ENCODE assay signal across 17 cellular contexts in the genomic region with DNA sequence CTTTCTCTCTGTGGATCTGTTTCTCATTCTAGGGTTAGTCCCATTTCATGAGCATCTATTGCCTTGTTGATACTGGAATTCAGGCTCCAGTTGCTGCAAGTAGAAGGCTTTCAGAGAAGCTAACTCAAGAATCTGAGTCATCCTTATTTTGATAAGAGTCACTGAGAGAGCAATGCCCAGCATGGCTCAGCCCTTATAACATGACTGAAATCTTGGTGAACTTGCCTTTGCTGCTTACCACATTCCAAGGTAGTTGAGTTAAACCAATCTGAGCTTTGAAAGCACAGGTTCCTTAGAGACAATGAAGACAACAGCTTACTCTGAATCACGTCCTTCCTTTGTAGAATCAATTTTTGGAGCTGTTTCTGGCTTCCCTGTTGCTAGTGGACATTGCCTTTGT.
"Had no signal": no experiment of that assay in that cellular context is flagged by ENCODE, and none has a peak within 500 bp of the region (broad histone marks: within the 10 kb centered on the region; RNA-seq: fewer than 3 reads in every experiment).

No MANE protein-coding gene starts in this region.

- H3K4me1 Mint-ChIP-seq: endodermal cell; stimulated activated naive B cell treated with anti-CD40 and anti-IgM and Interleukin-4, amounts not matched to agents 10 μg/mL and 1 μg/mL and 100 μg/mL, for 72 hours had no signal

- H3K9me3 ChIP-seq: neutrophil, tibial artery had no signal

- H3K9me3 Mint-ChIP-seq: activated CD4-positive, alpha-beta memory T cell treated with anti-CD3 and anti-CD28 coated beads, Interleukin-2, amount 10 ng/mL, durations not matched to agents 7 days and 5 days; endodermal cell; natural killer cell had no signal

- H3K27ac Mint-ChIP-seq: activated CD4-positive, alpha-beta memory T cell treated with anti-CD3 and anti-CD28 coated beads, Interleukin-2, amount 10 ng/mL, durations not matched to agents 7 days and 5 days; endodermal cell; natural killer cell; stimulated activated naive B cell treated with anti-CD40 and anti-IgM and Interleukin-4, amounts not matched to agents 10 μg/mL and 1 μg/mL and 100 μg/mL, for 72 hours had no signal

- H3K36me3 Mint-ChIP-seq: activated naive CD4-positive, alpha-beta T cell treated with anti-CD3 and anti-CD28 coated beads, Interleukin-2, amount 50 U/mL, for 72 hours; natural killer cell; stimulated activated naive B cell treated with anti-CD40 and anti-IgM and Interleukin-4, amounts not matched to agents 10 μg/mL and 1 μg/mL and 100 μg/mL, for 72 hours had no signal

- DNase-seq: activated CD4-positive, alpha-beta memory T cell treated with anti-CD3 and anti-CD28 coated beads, Interleukin-2, amount 10 ng/mL, durations not matched to agents 7 days and 5 days; activated CD4-positive, alpha-beta T cell treated with anti-CD3 and anti-CD28 coated beads for 4 hours; activated gamma-delta T cell; activated T-cell treated with anti-CD3 and anti-CD28 coated beads, Interleukin-2, amount 50 U/mL, for 48 hours; amygdala; endodermal cell; hippocampal formation; kidney; natural killer cell; stimulated activated CD4-positive, alpha-beta T cell treated with anti-CD3 and anti-CD28 coated beads, Interleukin-2, amount 100 ng/mL, for 48 hours; stimulated activated naive B cell treated with anti-CD40 and anti-IgM and Interleukin-4, amounts not matched to agents 10 μg/mL and 1 μg/mL and 100 μg/mL, for 72 hours; T-helper 1 cell; T1000; tibial artery had no signal

- H3K4me3 ChIP-seq: tibial artery had no signal

- H3K27ac ChIP-seq: neutrophil, tibial artery had no signal

- H3K4me3 Mint-ChIP-seq: activated CD4-positive, alpha-beta memory T cell treated with anti-CD3 and anti-CD28 coated beads, Interleukin-2, amount 10 ng/mL, durations not matched to agents 7 days and 5 days; endodermal cell; natural killer cell; stimulated activated naive B cell treated with anti-CD40 and anti-IgM and Interleukin-4, amounts not matched to agents 10 μg/mL and 1 μg/mL and 100 μg/mL, for 72 hours had no signal

- H3K4me1 ChIP-seq: tibial artery had no signal

- ATAC-seq: activated naive CD4-positive, alpha-beta T cell treated with anti-CD3 and anti-CD28 coated beads, Interleukin-2, amount 50 U/mL, for 72 hours; natural killer cell; SK-N-SH treated with all-trans-retinoic acid at 6 μM for 48 hours; stimulated activated naive B cell treated with anti-CD40 and anti-IgM and Interleukin-4, amounts not matched to agents 10 μg/mL and 1 μg/mL and 100 μg/mL, for 72 hours had no signal

- H3K27me3 ChIP-seq: tibial artery had no signal

- H3K36me3 ChIP-seq: neutrophil, tibial artery had no signal
